12 cellular contexts compared by ENCODE assay signal in genomic region chr2:70127920-70128444, GRCh38. TPM values are rescaled to one million over a fixed set of nuclear protein-coding genes. Genes with fewer than 3 reads are reported as not detected.
DNase-seq lines count a peak whose midpoint lies in the region; ATAC-seq and TF ChIP-seq lines count a peak whose summit lies in the region.
"Had no signal": no experiment of that assay in that cellular context is flagged by ENCODE, and none has a peak within 500 bp of the region (broad histone marks: within the 10 kb centered on the region; RNA-seq: fewer than 3 reads in every experiment).

No MANE protein-coding gene starts in this region.

- peaks cover 67% of the 10 kb centered on the region for H3K4me1 ChIP-seq in left ventricle myocardium inferior
- peaks cover 2% of the 10 kb centered on the region for H3K4me1 ChIP-seq in right cardiac atrium (ENCODE audit: control insufficient read depth, insufficient read depth, low read length)
- H3K4me1 ChIP-seq in left lung, result peaks cover 22 to 65% of the 10 kb centered on the region in 2 donors

- ATAC-seq in right cardiac atrium, result no peak
- ATAC-seq in left lung, result no peak
- ATAC-seq: pancreas had no signal

- H3K36me3 Mint-ChIP-seq in dendritic cell treated with granulocyte-macrophage colony-stimulating factor and Interleukin-4, amounts not matched to agents 40 ng/mL and 50 ng/mL, for 4 days (ENCODE audit: low read depth), result no peaks in the 10 kb centered on the region
- H3K36me3 Mint-ChIP-seq in type B pancreatic cell, result no peaks in the 10 kb centered on the region

- no peak overlapping the region for H3K4me3 ChIP-seq in left ventricle myocardium inferior
- no peak overlapping the region for H3K4me3 ChIP-seq in right cardiac atrium (ENCODE audit: low read length)
- H3K4me3 ChIP-seq in left lung, result no peak overlapping the region
- H3K4me3 ChIP-seq: pancreas had no signal

- peak overlapping the region; percentile 22 for H3K27ac ChIP-seq in left ventricle myocardium inferior (replicated peaks)
- no peak overlapping the region for H3K27ac ChIP-seq in right cardiac atrium (ENCODE audit: low read length)
- H3K27ac ChIP-seq in left lung, result no peak overlapping the region
- H3K27ac ChIP-seq: C4-2B, pancreas had no signal

- peaks cover 86% of the 10 kb centered on the region for H3K4me1 Mint-ChIP-seq in dendritic cell treated with granulocyte-macrophage colony-stimulating factor and Interleukin-4, amounts not matched to agents 40 ng/mL and 50 ng/mL, for 4 days (ENCODE audit: low read depth)
- peaks cover 32% of the 10 kb centered on the region for H3K4me1 Mint-ChIP-seq in type B pancreatic cell (ENCODE audit: unreplicated experiment)

- H3K4me3 Mint-ChIP-seq in dendritic cell treated with granulocyte-macrophage colony-stimulating factor and Interleukin-4, amounts not matched to agents 40 ng/mL and 50 ng/mL, for 4 days, result no peak overlapping the region
- peak overlapping the region; percentile 10 for H3K4me3 Mint-ChIP-seq in type B pancreatic cell

- no peak for TF ChIP-seq CTCF in left ventricle myocardium inferior (IDR thresholded peaks at IDR 0.05; ENCODE audit: borderline replicate concordance)
- no peak for TF ChIP-seq CTCF in type B pancreatic cell (conservative IDR thresholded peaks at IDR 0.05)
- no peak for TF ChIP-seq CTCF in left lung (IDR thresholded peaks at IDR 0.05)

- no peaks in the 10 kb centered on the region for H3K27me3 ChIP-seq in left ventricle myocardium inferior (ENCODE audit: low read depth)
- H3K27me3 ChIP-seq in right cardiac atrium (ENCODE audit: control insufficient read depth, insufficient read depth), result no peaks in the 10 kb centered on the region
- H3K27me3 ChIP-seq in left lung, result no peaks in the 10 kb centered on the region
- H3K27me3 ChIP-seq: pancreas had no signal

- H3K36me3 ChIP-seq in left ventricle myocardium inferior (no peaks in the 10 kb centered on the region), left lung (no peaks in the 10 kb centered on the region)
- H3K36me3 ChIP-seq: pancreas had no signal

- 33% methylated on average over 1 of the region's 1 CpG for WGBS in right cardiac atrium

- DNase-seq in left ventricle myocardium inferior (no peak), right cardiac atrium (no peak), OCI-M1 (lab: John Stamatoyannopoulos, UW) (peak; percentile 73), type B pancreatic cell (ENCODE audit: extremely low spot score, unreplicated experiment) (no peak), KG1 (lab: John Stamatoyannopoulos, UW) (no peak), left lung (no peak), SIG-M5 treated with dmso at 0.1 percent for 504 hours (lab: John Stamatoyannopoulos, UW; ENCODE audit: unreplicated experiment) (no peak)
- DNase-seq: glutamatergic neuron, NCI-H1417 treated with DMSO at 0.1 percent for 48 hours had no signal

- H3K9me3 ChIP-seq in left ventricle myocardium inferior (replicated peaks) (no peaks in the 10 kb centered on the region), right cardiac atrium (ENCODE audit: control insufficient read depth, low read length) (no peaks in the 10 kb centered on the region), left lung (no peaks in the 10 kb centered on the region)
- H3K9me3 ChIP-seq: pancreas had no signal

- intact Hi-C loops in left ventricle myocardium inferior (cut with micrococcal nuclease), result no loop called here
- intact Hi-C loops in right cardiac atrium (cut with DNase I), result no loop called here
- intact Hi-C loops in dendritic cell treated with granulocyte-macrophage colony-stimulating factor and Interleukin-4, amounts not matched to agents 40 ng/mL and 50 ng/mL, for 4 days (cut with micrococcal nuclease), result no loop called here
- intact Hi-C loops in left lung (cut with DNase I), result no loop called here

- no peaks in the 10 kb centered on the region for H3K27me3 Mint-ChIP-seq in dendritic cell treated with granulocyte-macrophage colony-stimulating factor and Interleukin-4, amounts not matched to agents 40 ng/mL and 50 ng/mL, for 4 days
- peaks cover 3% of the 10 kb centered on the region for H3K27me3 Mint-ChIP-seq in type B pancreatic cell

- H3K9me3 Mint-ChIP-seq in dendritic cell treated with granulocyte-macrophage colony-stimulating factor and Interleukin-4, amounts not matched to agents 40 ng/mL and 50 ng/mL, for 4 days, result no peaks in the 10 kb centered on the region
- no peaks in the 10 kb centered on the region for H3K9me3 Mint-ChIP-seq in type B pancreatic cell

- H3K27ac Mint-ChIP-seq in dendritic cell treated with granulocyte-macrophage colony-stimulating factor and Interleukin-4, amounts not matched to agents 40 ng/mL and 50 ng/mL, for 4 days, result peak overlapping the region; percentile 65
- H3K27ac Mint-ChIP-seq in type B pancreatic cell, result peak overlapping the region; percentile 70

RNA-seq across cellular contexts. Expression of gene PCBP1, which starts 40.7 kb away (rescaled TPM):
- 205 TPM for total RNA-seq in left ventricle myocardium inferior
- 100 to 1,000 TPM; 233 to 259 (median 239) TPM for total RNA-seq in right cardiac atrium
- 280 TPM for polyA plus RNA-seq in right cardiac atrium
- total RNA-seq in type B pancreatic cell (ENCODE audit: low replicate concordance), result 316 and 349 TPM in 2 replicates
- total RNA-seq in left lung, result 100 to 1,000 TPM; 297 to 404 TPM
